ENCODE assay signal across 1 cellular context in the genomic region with DNA sequence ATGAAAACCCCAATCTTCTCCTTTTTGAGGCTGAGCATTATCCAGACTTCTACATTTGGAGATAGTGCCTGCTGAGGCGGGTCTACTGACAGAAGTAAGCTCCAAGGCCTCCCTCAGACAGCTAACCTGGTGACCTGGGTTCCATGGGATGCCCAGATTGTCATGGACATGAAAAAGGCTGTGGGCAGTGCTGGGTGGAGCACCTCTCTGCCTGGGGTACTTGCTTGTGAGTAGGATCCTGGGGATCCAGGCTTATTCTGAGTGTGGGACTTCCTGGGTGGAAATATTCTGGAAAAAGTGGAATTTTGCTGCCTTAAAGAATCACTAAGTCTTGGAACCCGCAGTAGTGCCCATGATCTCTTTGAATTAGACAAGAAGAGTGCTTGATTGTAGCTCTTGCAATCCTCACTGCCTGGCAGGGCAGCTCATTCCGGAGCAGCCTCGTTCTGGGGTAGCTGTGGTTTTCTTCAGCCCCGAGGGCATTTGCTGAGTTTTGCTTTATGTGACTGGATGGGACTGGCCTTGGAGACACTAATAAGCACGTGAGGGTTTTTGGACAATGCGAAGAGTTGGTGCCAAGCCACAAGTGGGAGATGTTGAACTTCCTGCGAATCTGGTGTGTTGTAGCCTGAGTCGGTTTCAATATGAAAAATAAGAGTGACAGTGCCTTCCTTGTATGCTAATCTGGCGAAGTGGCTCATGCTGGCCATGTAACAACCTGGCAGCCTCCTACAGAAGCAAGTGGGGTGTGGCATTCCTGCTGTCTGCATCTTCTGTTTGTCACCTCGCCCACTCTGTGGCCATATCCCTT.
TF ChIP-seq lines count a peak whose summit lies in the region.

No MANE protein-coding gene starts in this region.

TF ChIP-seq in H1, 55 proteins besides CTCF, POLR2A, EP300 and RAD21 (continued from another document):
- no peak for TF ChIP-seq KDM4A (IDR thresholded peaks at IDR 0.05; ENCODE audit: low read depth, low read length, severe bottlenecking)
